8 cellular contexts compared by ENCODE assay signal in genomic region chr17:50373705-50374104, GRCh38. TPM values are rescaled to one million over a fixed set of nuclear protein-coding genes. Genes with fewer than 3 reads are reported as not detected.
DNase-seq lines count a peak whose midpoint lies in the region; ATAC-seq and TF ChIP-seq lines count a peak whose summit lies in the region.

No MANE protein-coding gene starts in this region.

- POLR2A ChIA-PET in WTC11 (lab: Charles Lee) = no interaction called here

- H3K9me3 ChIP-seq in left ventricle myocardium inferior (replicated peaks) = no peaks in the 10 kb centered on the region
- H3K9me3 ChIP-seq in right atrium auricular region = no peaks in the 10 kb centered on the region
- no peaks in the 10 kb centered on the region for H3K9me3 ChIP-seq in thymus (ENCODE audit: control insufficient read depth)

- no peaks in the 10 kb centered on the region for H3K9me3 Mint-ChIP-seq in WTC11
- peaks cover 10% of the 10 kb centered on the region for H3K9me3 Mint-ChIP-seq in glutamatergic neuron (ENCODE audit: unreplicated experiment)

- no peak overlapping the region for H3K27ac ChIP-seq in left ventricle myocardium inferior (replicated peaks)
- H3K27ac ChIP-seq in right atrium auricular region = no peak overlapping the region
- H3K27ac ChIP-seq in thymus (ENCODE audit: low read depth) = no peak overlapping the region

- H3K27me3 ChIP-seq in left ventricle myocardium inferior (ENCODE audit: low read depth) (no peaks in the 10 kb centered on the region), right atrium auricular region (no peaks in the 10 kb centered on the region), thymus (ENCODE audit: control insufficient read depth, insufficient read depth) (no peaks in the 10 kb centered on the region)

- ATAC-seq in WTC11 = no peak

- CTCF ChIA-PET in WTC11 (lab: Charles Lee) = interaction anchor here (1.5 to 3.4 kb wide), 2 partner anchors 12 to 204 kb away, joined by 3 to 16 read pairs; no protein-coding TSS in a partner anchor

- H3K36me3 Mint-ChIP-seq in WTC11 (peaks cover 44% of the 10 kb centered on the region), glutamatergic neuron (ENCODE audit: unreplicated experiment) (no peaks in the 10 kb centered on the region)

- H3K4me1 ChIP-seq in left ventricle myocardium inferior = peaks cover 29% of the 10 kb centered on the region
- H3K4me1 ChIP-seq in right atrium auricular region = peaks cover 0 to 22% of the 10 kb centered on the region in 2 donors
- peaks cover 15% of the 10 kb centered on the region for H3K4me1 ChIP-seq in thymus (ENCODE audit: control insufficient read depth, insufficient read depth, low read length)

- H3K4me3 ChIP-seq in left ventricle myocardium inferior (peak overlapping the region; percentile 82), right atrium auricular region (peak overlapping the region in 1 of 2 donors; percentile 65), thymus (ENCODE audit: low read length) (peak overlapping the region; percentile 81)

- intact Hi-C loops in left ventricle myocardium inferior (cut with micrococcal nuclease) = no loop called here

- TF ChIP-seq CTCF in left ventricle myocardium inferior (IDR thresholded peaks at IDR 0.05; ENCODE audit: borderline replicate concordance) = no peak
- no peak for TF ChIP-seq CTCF in right atrium auricular region (IDR thresholded peaks at IDR 0.05)
- no peak for TF ChIP-seq CTCF in WTC11 (IDR thresholded peaks at IDR 0.05)
- TF ChIP-seq CTCF in glutamatergic neuron (IDR thresholded peaks at IDR 0.05; ENCODE audit: partially characterized antibody, unreplicated experiment) = no peak

- no peak overlapping the region for H3K27ac Mint-ChIP-seq in WTC11
- no peak overlapping the region for H3K27ac Mint-ChIP-seq in glutamatergic neuron (ENCODE audit: unreplicated experiment)

- peaks cover 24% of the 10 kb centered on the region for H3K36me3 ChIP-seq in left ventricle myocardium inferior
- peaks cover 19% of the 10 kb centered on the region for H3K36me3 ChIP-seq in right atrium auricular region
- H3K36me3 ChIP-seq in thymus (ENCODE audit: control insufficient read depth, insufficient read depth) = peaks cover 20% of the 10 kb centered on the region

- DNase-seq in left ventricle myocardium inferior (no peak), right atrium auricular region (ENCODE audit: low spot score) (no peak), WTC11 (ENCODE audit: low spot score) (no peak), glutamatergic neuron (no peak), NCI-H2029 treated with DMSO at 0.1 percent for 48 hours (lab: John Stamatoyannopoulos, UW) (no peak), GM03348 (ENCODE audit: low spot score) (no peak)
- no peak for DNase-seq in activated CD4-positive, CD25-positive, alpha-beta regulatory T cell (lab: John Stamatoyannopoulos, UW)

- WGBS in thymus = 90% methylated on average over 2 of the region's 2 CpGs

- peak overlapping the region; percentile 99 for H3K4me3 Mint-ChIP-seq in WTC11
- peak overlapping the region; percentile 100 for H3K4me3 Mint-ChIP-seq in glutamatergic neuron (ENCODE audit: unreplicated experiment)

- peaks cover 22% of the 10 kb centered on the region for H3K4me1 Mint-ChIP-seq in WTC11
- H3K4me1 Mint-ChIP-seq in glutamatergic neuron (ENCODE audit: low read depth, unreplicated experiment) = peaks cover 12% of the 10 kb centered on the region

- H3K27me3 Mint-ChIP-seq in WTC11 (ENCODE audit: low read depth) (no peaks in the 10 kb centered on the region), glutamatergic neuron (ENCODE audit: unreplicated experiment) (peaks cover 7% of the 10 kb centered on the region)

TF ChIP-seq in WTC11, 78 proteins besides CTCF, POLR2A, EP300 and RAD21:
- TF ChIP-seq ZBTB21 (CRISPR knock-in tag; IDR thresholded peaks at IDR 0.05; ENCODE audit: borderline replicate concordance) (no peak), CBFB (CRISPR knock-in tag; IDR thresholded peaks at IDR 0.05; ENCODE audit: low read depth) (no peak), GRHL2 (CRISPR knock-in tag; IDR thresholded peaks at IDR 0.05; ENCODE audit: insufficient replicate concordance, severe bottlenecking) (no peak), AR (CRISPR knock-in tag; IDR thresholded peaks at IDR 0.05) (no peak), ZNF219 (CRISPR knock-in tag; IDR thresholded peaks at IDR 0.05; ENCODE audit: borderline replicate concordance) (no peak), NR1H2 (CRISPR knock-in tag; IDR thresholded peaks at IDR 0.05) (no peak), ZNF416 (CRISPR knock-in tag; IDR thresholded peaks at IDR 0.05) (no peak), NFYB (CRISPR knock-in tag; conservative IDR thresholded peaks at IDR 0.05; ENCODE audit: low read depth) (no peak), TEAD4 (CRISPR knock-in tag; IDR thresholded peaks at IDR 0.05) (no peak), SMAD3 (CRISPR knock-in tag; IDR thresholded peaks at IDR 0.05; ENCODE audit: borderline replicate concordance) (no peak), NFATC4 (CRISPR knock-in tag; IDR thresholded peaks at IDR 0.05) (no peak), ESRRA (CRISPR knock-in tag; IDR thresholded peaks at IDR 0.05; ENCODE audit: borderline replicate concordance) (no peak), ZNF425 (CRISPR knock-in tag; conservative IDR thresholded peaks at IDR 0.05) (no peak), HMGA2 (CRISPR knock-in tag; IDR thresholded peaks at IDR 0.05) (no peak), FOXP1 (CRISPR knock-in tag; IDR thresholded peaks at IDR 0.05; ENCODE audit: borderline replicate concordance) (no peak)

RNA-seq across cellular contexts. Expression of gene EME1, which starts 0.7 kb away (rescaled TPM):
- total RNA-seq in left ventricle myocardium inferior (0.74 TPM), right atrium auricular region (under 1 TPM in 1 of 2 donors, not detected in 1; 0.33 TPM), WTC11 (2021) (22.8 to 27.1 TPM (median 24.9 TPM) in 3 replicates), glutamatergic neuron (ENCODE audit: unreplicated experiment) (4.7 TPM)
- polyA plus RNA-seq in thymus = 1.4 TPM

RNA-seq across cellular contexts. Expression of gene MRPL27, which starts 0.7 kb away (rescaled TPM):
- total RNA-seq in left ventricle myocardium inferior = 85.0 TPM
- total RNA-seq in right atrium auricular region = 10 to 100 TPM; 87.1 to 91.0 TPM
- 66.7 to 80.5 TPM (median 69.8 TPM) in 3 replicates for total RNA-seq in WTC11 (2021)
- 77.2 TPM for total RNA-seq in glutamatergic neuron (ENCODE audit: unreplicated experiment)
- 85.9 TPM for polyA plus RNA-seq in thymus

RNA-seq across cellular contexts. Expression of gene LRRC59, which starts 23.6 kb away (rescaled TPM):
- total RNA-seq in left ventricle myocardium inferior = 23.7 TPM
- total RNA-seq in right atrium auricular region = 10 to 100 TPM; 31.7 to 50.6 TPM
- total RNA-seq in WTC11 (2021) = 89.3 to 108 TPM (median 90.4 TPM) in 3 replicates
- 73.9 TPM for total RNA-seq in glutamatergic neuron (ENCODE audit: unreplicated experiment)
- polyA plus RNA-seq in thymus = 27.8 TPM

RNA-seq across cellular contexts. Expression of gene XYLT2, which starts 27.8 kb away (rescaled TPM):
- total RNA-seq in left ventricle myocardium inferior = 12.6 TPM
- total RNA-seq in right atrium auricular region = 10 to 100 TPM; 17.1 to 20.6 TPM
- total RNA-seq in WTC11 (2021) = 35.7 to 39.7 TPM (median 37.9 TPM) in 3 replicates
- 11.0 TPM for total RNA-seq in glutamatergic neuron (ENCODE audit: unreplicated experiment)
- polyA plus RNA-seq in thymus = 19.5 TPM

RNA-seq across cellular contexts. Expression of gene ACSF2, which starts 52.3 kb away (rescaled TPM):
- total RNA-seq in left ventricle myocardium inferior = 18.2 TPM
- total RNA-seq in right atrium auricular region = 10 to 100 TPM; 22.2 to 42.6 TPM
- total RNA-seq in WTC11 (2021) = 19.1 to 19.9 TPM (median 19.7 TPM) in 3 replicates
- 52.2 TPM for total RNA-seq in glutamatergic neuron (ENCODE audit: unreplicated experiment)
- polyA plus RNA-seq in thymus = 41.6 TPM
